In the genomic region with DNA sequence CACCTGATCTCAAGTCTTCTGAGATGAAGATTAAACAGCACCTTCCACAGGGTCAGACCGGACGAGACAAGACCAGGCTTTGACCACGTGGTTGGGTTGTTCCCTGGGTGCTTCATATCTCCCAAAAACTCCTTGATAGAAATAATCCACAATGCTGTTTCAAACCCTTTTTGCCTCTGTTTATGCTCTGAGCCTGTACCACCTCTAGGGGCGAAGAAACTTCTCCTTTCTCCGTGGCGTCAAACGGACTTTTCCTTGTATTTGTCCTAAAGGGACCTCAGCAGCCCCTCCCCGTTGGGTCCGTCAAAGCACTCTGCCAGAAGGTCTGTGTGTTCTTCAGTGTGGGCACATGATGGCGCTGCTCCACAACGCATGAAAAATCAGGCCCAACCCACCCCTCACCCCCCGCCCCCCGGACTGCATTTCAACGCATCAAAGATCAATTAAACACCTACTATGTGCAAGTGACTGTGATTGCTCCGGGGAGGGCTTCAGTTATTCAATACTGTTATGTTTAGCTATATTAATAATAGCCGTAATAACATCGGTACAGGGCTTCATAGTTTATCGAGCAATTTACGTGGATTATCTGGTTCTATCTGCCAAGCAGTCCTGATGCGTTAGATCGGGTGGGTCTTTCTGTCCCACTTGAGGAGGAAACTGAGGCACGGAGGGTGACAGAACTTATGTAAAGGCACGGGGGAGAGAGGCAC, we compare ENCODE assay signal across 7 cellular contexts. TPM values are rescaled to one million over a fixed set of nuclear protein-coding genes. Genes with fewer than 3 reads are reported as not detected.
A peak's percentile ranks its signal among the peaks of the same experiment; 100 is the strongest.
DNase-seq lines count a peak whose midpoint lies in the region; ATAC-seq lines count a peak whose summit lies in the region.

No MANE protein-coding gene starts in this region.

- no peaks in the 10 kb centered on the region for H3K27me3 ChIP-seq in Karpas-422 (ENCODE audit: low read length)

- H2AFZ ChIP-seq in Karpas-422 (ENCODE audit: low read length) = peak overlapping the region; percentile 93; the same call in 1 of the 2 replicates

- H3K36me3 ChIP-seq in Karpas-422 (ENCODE audit: insufficient read depth, low read length) (no peaks in the 10 kb centered on the region), SK-N-MC (ENCODE audit: insufficient read depth, low read length) (no peaks in the 10 kb centered on the region)

- H3K9me2 ChIP-seq in Karpas-422 (replicated peaks; ENCODE audit: insufficient read depth, low read length) = no peaks in the 10 kb centered on the region

- no peak overlapping the region for H3K27ac ChIP-seq in Karpas-422 (ENCODE audit: low read length)
- no peak overlapping the region for H3K27ac ChIP-seq in SK-N-MC

- no peak overlapping the region for H3K9ac ChIP-seq in Karpas-422 (ENCODE audit: low read length)
- no peak overlapping the region for H3K9ac ChIP-seq in SK-N-MC (ENCODE audit: insufficient read length)

- no peak for ATAC-seq in HG02970 (IDR thresholded peaks at IDR 0.05; ENCODE audit: low FRiP score, unreplicated experiment)

- H3K9me3 ChIP-seq in Karpas-422 (ENCODE audit: low read length) = no peaks in the 10 kb centered on the region
- no peaks in the 10 kb centered on the region for H3K9me3 ChIP-seq in SK-N-MC (ENCODE audit: low read depth, low read length)

- H3K4me3 ChIP-seq in Karpas-422 (ENCODE audit: low read length) (no peak overlapping the region), SK-N-MC (peak overlapping the region; percentile 44)

- no peaks in the 10 kb centered on the region for H3K79me2 ChIP-seq in Karpas-422 (ENCODE audit: low read length)

- H3K4me2 ChIP-seq in Karpas-422 (ENCODE audit: low read depth, low read length, poor library complexity, severe bottlenecking) = peak overlapping the region; percentile 45

- peak; percentile 79 for DNase-seq in ELR (ENCODE audit: low read depth)
- peak; percentile 79 for DNase-seq in Karpas-422
- DNase-seq in SK-N-MC (ENCODE audit: low read depth, low spot score) = no peak
- peak; percentile 26 for DNase-seq in dedifferentiated amniotic fluid mesenchymal stem cell (ENCODE audit: extremely low spot score)
- DNase-seq in lung microvascular endothelial cell (ENCODE audit: low read depth in 2 of 2) = peak; percentile 62 to 76
- no peak for DNase-seq in NCI-H128 (lab: John Stamatoyannopoulos, UW; ENCODE audit: unreplicated experiment)

- H4K20me1 ChIP-seq in Karpas-422 (ENCODE audit: insufficient read depth, low read depth, low read length) = no peaks in the 10 kb centered on the region

- peaks cover 2% of the 10 kb centered on the region; the same call in 1 of the 2 replicates for H3K4me1 ChIP-seq in Karpas-422 (ENCODE audit: low read length)

RNA-seq across cellular contexts. Expression of a gene that starts 17.3 kb away (rescaled TPM):
- total RNA-seq in Karpas-422 (2014; rRNA removed; shearing (Covaris generic); ENCODE audit: low replicate concordance) = 481 and 566 TPM in 2 replicates
- total RNA-seq in lung microvascular endothelial cell = 291 and 317 TPM in 2 replicates

RNA-seq across cellular contexts. Expression of a gene that starts 39.4 kb away (rescaled TPM):
- 4.8 and 9.9 TPM in 2 replicates for total RNA-seq in Karpas-422 (2014; rRNA removed; shearing (Covaris generic); ENCODE audit: low replicate concordance)
- total RNA-seq in lung microvascular endothelial cell = 3.1 and 3.4 TPM in 2 replicates

Comparison
In these comparisons a context has a peak if more than half of its experiments do, and no peak if none do; other contexts are left out.
1. DNase-seq: peak in ELR (single experiment), Karpas-422 (single experiment), dedifferentiated amniotic fluid mesenchymal stem cell (single experiment) and lung microvascular endothelial cell (2 of 2); none in SK-N-MC (single experiment) and NCI-H128 (single experiment).